23 cellular contexts compared by ENCODE assay signal in the genomic region with DNA sequence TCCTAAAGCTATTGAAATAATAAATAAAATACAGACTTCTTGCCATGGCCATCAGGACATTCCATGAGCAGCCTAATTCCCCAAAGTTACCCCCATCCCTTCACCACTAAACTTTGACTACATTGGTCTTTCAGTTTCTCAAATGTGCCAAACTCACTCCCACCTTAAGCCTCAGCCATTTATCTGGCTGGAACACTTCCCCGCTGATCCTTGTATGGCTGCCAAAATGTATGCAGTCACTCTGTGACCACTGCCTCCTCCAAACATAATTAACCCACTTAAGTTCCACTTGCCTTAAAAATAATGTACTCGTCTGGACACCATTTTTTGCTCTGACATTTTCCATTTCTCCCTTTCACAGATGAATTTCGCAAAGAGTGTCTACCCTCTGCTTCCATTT.
"Had no signal": no experiment of that assay in that cellular context is flagged by ENCODE, and none has a peak within 500 bp of the region (broad histone marks: within the 10 kb centered on the region; RNA-seq: fewer than 3 reads in every experiment).

No MANE protein-coding gene starts in this region.

- H3K4me3 ChIP-seq: right atrium auricular region, skin epidermis, tibial nerve, vagina had no signal

- H3K36me3 Mint-ChIP-seq: WTC11 had no signal

- ATAC-seq: WTC11 had no signal

- FAIRE-seq: frontal cortex had no signal

- DNase-seq: activated CD4-positive, alpha-beta memory T cell treated with anti-CD3 and anti-CD28 coated beads, Interleukin-2, amount 10 ng/mL, durations not matched to agents 7 days and 5 days; activated CD4-positive, alpha-beta T cell treated with anti-CD3 and anti-CD28 coated beads for 4 hours; activated effector memory CD4-positive, alpha-beta T cell treated with Interleukin-2 at 50 U/mL for 16 hours; activated naive CD4-positive, alpha-beta T cell treated with anti-CD3 and anti-CD28 coated beads, Interleukin-2, amount 50 U/mL, for 16 hours; activated T-cell treated with anti-CD3 and anti-CD28 coated beads, Interleukin-2, amount 50 U/mL, for 24 hours; amniotic stem cell; effector memory CD4-positive, alpha-beta T cell; head of caudate nucleus; nephron progenitor cell; occipital lobe; stimulated activated CD4-positive, alpha-beta T cell treated with anti-CD3 and anti-CD28 coated beads, Interleukin-15, amount 100 ng/mL, for 24 hours; stimulated activated CD4-positive, alpha-beta T cell treated with anti-CD3 and anti-CD28 coated beads, Interleukin-4, amount 100 ng/mL, for 24 hours; stimulated activated naive CD4-positive, alpha-beta T cell treated with Interleukin-2 at 50 U/mL for 16 hours; substantia nigra; T1000 had no signal

- H3K9me3 ChIP-seq: right atrium auricular region, tibial nerve, vagina had no signal

- H3K9me3 Mint-ChIP-seq: activated CD4-positive, alpha-beta memory T cell treated with anti-CD3 and anti-CD28 coated beads, Interleukin-2, amount 10 ng/mL, durations not matched to agents 7 days and 5 days; activated T-cell treated with anti-CD3 and anti-CD28 coated beads, Interleukin-2, amount 50 U/mL, for 24 hours; dendritic cell treated with granulocyte-macrophage colony-stimulating factor and Interleukin-4, amounts not matched to agents 40 ng/mL and 50 ng/mL, for 4 days; nephron progenitor cell; WTC11 had no signal

- H3K4me3 Mint-ChIP-seq: activated CD4-positive, alpha-beta memory T cell treated with anti-CD3 and anti-CD28 coated beads, Interleukin-2, amount 10 ng/mL, durations not matched to agents 7 days and 5 days; activated T-cell treated with anti-CD3 and anti-CD28 coated beads, Interleukin-2, amount 50 U/mL, for 24 hours; dendritic cell treated with granulocyte-macrophage colony-stimulating factor and Interleukin-4, amounts not matched to agents 40 ng/mL and 50 ng/mL, for 4 days; nephron progenitor cell; WTC11 had no signal

- H3K27me3 Mint-ChIP-seq: activated CD4-positive, alpha-beta memory T cell treated with anti-CD3 and anti-CD28 coated beads, Interleukin-2, amount 10 ng/mL, durations not matched to agents 7 days and 5 days; activated T-cell treated with anti-CD3 and anti-CD28 coated beads, Interleukin-2, amount 50 U/mL, for 24 hours; dendritic cell treated with granulocyte-macrophage colony-stimulating factor and Interleukin-4, amounts not matched to agents 40 ng/mL and 50 ng/mL, for 4 days; progenitor cell of endocrine pancreas had no signal

- H3K36me3 ChIP-seq: right atrium auricular region, tibial nerve, vagina had no signal

- H3K27ac ChIP-seq: right atrium auricular region, skin epidermis, tibial nerve, vagina had no signal

- H3K4me1 Mint-ChIP-seq: activated CD4-positive, alpha-beta memory T cell treated with anti-CD3 and anti-CD28 coated beads, Interleukin-2, amount 10 ng/mL, durations not matched to agents 7 days and 5 days; nephron progenitor cell; WTC11 had no signal

- H3K4me1 ChIP-seq: right atrium auricular region, tibial nerve had no signal

- H3K27me3 ChIP-seq: right atrium auricular region, tibial nerve, vagina had no signal

- H3K27ac Mint-ChIP-seq: activated CD4-positive, alpha-beta memory T cell treated with anti-CD3 and anti-CD28 coated beads, Interleukin-2, amount 10 ng/mL, durations not matched to agents 7 days and 5 days; activated T-cell treated with anti-CD3 and anti-CD28 coated beads, Interleukin-2, amount 50 U/mL, for 24 hours; dendritic cell treated with granulocyte-macrophage colony-stimulating factor and Interleukin-4, amounts not matched to agents 40 ng/mL and 50 ng/mL, for 4 days; nephron progenitor cell; progenitor cell of endocrine pancreas; WTC11 had no signal
